Comparison of ENCODE assay signal across 16 cellular contexts in genomic region chr3:113802795-113803455, GRCh38. TPM values are rescaled to one million over a fixed set of nuclear protein-coding genes. Genes with fewer than 3 reads are reported as not detected.
DNase-seq lines count a peak whose midpoint lies in the region; ATAC-seq and TF ChIP-seq lines count a peak whose summit lies in the region.
"Had no signal": no experiment of that assay in that cellular context is flagged by ENCODE, and none has a peak within 500 bp of the region (broad histone marks: within the 10 kb centered on the region; RNA-seq: fewer than 3 reads in every experiment).

No MANE protein-coding gene starts in this region.

- peaks cover 28% of the 10 kb centered on the region for H3K36me3 Mint-ChIP-seq in activated naive CD8-positive, alpha-beta T cell treated with anti-CD3 and anti-CD28 coated beads, Interleukin-2, amount 50 U/mL, for 24 hours (ENCODE audit: low read depth)

- TF ChIP-seq CTCF in GM13977 (IDR thresholded peaks at IDR 0.05; ENCODE audit: extremely low read depth, insufficient read depth, missing control alignments) (no peak), lower lobe of right lung (IDR thresholded peaks at IDR 0.05) (no peak), GM13976 (IDR thresholded peaks at IDR 0.05; ENCODE audit: borderline replicate concordance, control extremely low read depth, extremely low read depth, insufficient read depth, missing control alignments) (no peak)

- H3K4me3 ChIP-seq in lower lobe of right lung = no peak overlapping the region
- H3K4me3 ChIP-seq: left ventricle myocardium inferior, PC-9, psoas muscle, tibial artery had no signal

- H3K27me3 ChIP-seq in lower lobe of right lung (ENCODE audit: low read depth) = no peaks in the 10 kb centered on the region
- H3K27me3 ChIP-seq: tibial artery had no signal

- intact Hi-C loops in lower lobe of right lung (cut with DNase I) = no loop called here

- peak; percentile 31 for DNase-seq in GM13977 (ENCODE audit: low spot score)
- DNase-seq in activated naive CD8-positive, alpha-beta T cell treated with anti-CD3 and anti-CD28 coated beads, Interleukin-2, amount 50 U/mL, for 24 hours = no peak
- DNase-seq in effector CD8-positive, alpha-beta T cell (lab: John Stamatoyannopoulos, UW) = no peak
- DNase-seq in effector CD4-positive, alpha-beta T cell = no peak
- no peak for DNase-seq in lower lobe of right lung
- DNase-seq in GM13976 (ENCODE audit: low spot score) = no peak
- DNase-seq: hippocampal formation, left ventricle myocardium inferior, NCI-H1092, NCI-H226, PC-9, psoas muscle, tibial artery had no signal

- H3K4me3 Mint-ChIP-seq in activated naive CD8-positive, alpha-beta T cell treated with anti-CD3 and anti-CD28 coated beads, Interleukin-2, amount 50 U/mL, for 24 hours = no peak overlapping the region

- ATAC-seq in GM19463 (IDR thresholded peaks at IDR 0.05; ENCODE audit: unreplicated experiment) (peak; percentile 76), HG03159 (IDR thresholded peaks at IDR 0.05; ENCODE audit: unreplicated experiment) (peak; percentile 80), lower lobe of right lung (no peak)
- ATAC-seq in activated naive CD8-positive, alpha-beta T cell treated with anti-CD3 and anti-CD28 coated beads, Interleukin-2, amount 50 U/mL, for 24 hours = peak; percentile 49
- ATAC-seq: HepG2, psoas muscle had no signal

- no peak overlapping the region for H3K27ac ChIP-seq in lower lobe of right lung
- H3K27ac ChIP-seq: left ventricle myocardium inferior, PC-9, psoas muscle, tibial artery had no signal

- H3K9me3 ChIP-seq in lower lobe of right lung = no peaks in the 10 kb centered on the region
- H3K9me3 ChIP-seq: left ventricle myocardium inferior, psoas muscle, tibial artery had no signal

- H3K9me3 Mint-ChIP-seq in activated naive CD8-positive, alpha-beta T cell treated with anti-CD3 and anti-CD28 coated beads, Interleukin-2, amount 50 U/mL, for 24 hours = no peaks in the 10 kb centered on the region

- H3K4me1 Mint-ChIP-seq in activated naive CD8-positive, alpha-beta T cell treated with anti-CD3 and anti-CD28 coated beads, Interleukin-2, amount 50 U/mL, for 24 hours = peaks cover 8% of the 10 kb centered on the region

- peak overlapping the region; percentile 18 for H3K27ac Mint-ChIP-seq in activated naive CD8-positive, alpha-beta T cell treated with anti-CD3 and anti-CD28 coated beads, Interleukin-2, amount 50 U/mL, for 24 hours

- in situ Hi-C loops in GM13977 (cut with MboI; ENCODE audit: low pct_unique_long_range_greater_than_20kb, low sequenced_read_pairs, unreplicated experiment) (no loop called here), GM13976 (cut with MboI; ENCODE audit: low sequenced_read_pairs, unreplicated experiment) (no loop called here)

- H3K4me1 ChIP-seq in lower lobe of right lung = no peaks in the 10 kb centered on the region
- H3K4me1 ChIP-seq: left ventricle myocardium inferior, psoas muscle, tibial artery had no signal

- peaks cover 98% of the 10 kb centered on the region for H3K36me3 ChIP-seq in lower lobe of right lung

- H3K27me3 Mint-ChIP-seq in activated naive CD8-positive, alpha-beta T cell treated with anti-CD3 and anti-CD28 coated beads, Interleukin-2, amount 50 U/mL, for 24 hours = no peaks in the 10 kb centered on the region

RNA-seq across cellular contexts. Expression of gene GRAMD1C, which starts 35.7 kb away (rescaled TPM):
- total RNA-seq in lower lobe of right lung = 9.2 TPM
- total RNA-seq: HepG2 had no signal

RNA-seq across cellular contexts. Expression of gene ATP6V1A, which starts 56.1 kb away (rescaled TPM):
- 104 TPM for total RNA-seq in lower lobe of right lung

RNA-seq across cellular contexts. Expression of gene NAA50, which starts 56.9 kb away (rescaled TPM):
- 83.3 TPM for total RNA-seq in lower lobe of right lung

Comparison
In these comparisons a context has a peak if more than half of its experiments do, and no peak if none do; other contexts are left out.
1. ATAC-seq: peak in GM19463 (single experiment), HG03159 (single experiment) and activated naive CD8-positive, alpha-beta T cell treated with anti-CD3 and anti-CD28 coated beads, Interleukin-2, amount 50 U/mL, for 24 hours (single experiment); none in lower lobe of right lung (0 of 2).